In the genomic region with DNA sequence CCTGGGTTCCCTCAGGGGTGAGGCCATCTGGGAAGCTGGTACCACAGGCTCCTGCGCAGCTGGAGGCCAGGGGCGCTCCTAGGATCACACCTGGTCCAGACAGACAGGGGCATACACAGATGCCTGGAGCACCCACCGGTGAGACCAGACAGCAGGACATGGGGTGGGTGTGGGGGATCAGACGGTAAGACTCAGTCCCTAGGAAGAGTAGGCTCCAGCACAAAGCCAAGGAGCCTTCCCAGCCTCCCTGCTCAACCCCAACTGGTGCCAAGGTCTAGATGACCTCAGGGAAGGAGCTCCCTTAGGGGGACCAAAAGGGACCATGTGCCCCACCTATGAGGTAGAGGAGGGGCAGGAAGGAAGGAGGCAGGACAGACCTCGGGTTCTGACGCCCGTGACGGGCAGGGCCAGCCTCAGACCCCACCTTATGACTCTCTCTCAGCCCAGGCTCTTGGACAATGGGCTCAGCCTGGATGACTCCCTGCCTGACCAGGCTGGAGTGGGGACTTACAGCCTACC, we compare ENCODE assay signal across 17 cellular contexts. TPM values are rescaled to one million over a fixed set of nuclear protein-coding genes. Genes with fewer than 3 reads are reported as not detected.
A peak's percentile ranks its signal among the peaks of the same experiment; 100 is the strongest.
DNase-seq lines count a peak whose midpoint lies in the region; ATAC-seq and TF ChIP-seq lines count a peak whose summit lies in the region.
"Had no signal": no experiment of that assay in that cellular context is flagged by ENCODE, and none has a peak within 500 bp of the region (broad histone marks: within the 10 kb centered on the region; RNA-seq: fewer than 3 reads in every experiment).

No MANE protein-coding gene starts in this region.

- peaks cover 7 to 17% of the 10 kb centered on the region in 2 donors for H3K36me3 Mint-ChIP-seq in stimulated activated naive B cell treated with anti-CD40 and anti-IgM and Interleukin-4, amounts not matched to agents 10 μg/mL and 1 μg/mL and 100 μg/mL, for 72 hours
- H3K36me3 Mint-ChIP-seq: CD14-positive monocyte, IgD-negative memory B cell had no signal

- ATAC-seq in Right ventricle myocardium superior (ENCODE audit: poor library complexity) (no peak), left cardiac atrium (no peak)
- ATAC-seq in stimulated activated naive B cell treated with anti-CD40 and anti-IgM and Interleukin-4, amounts not matched to agents 10 μg/mL and 1 μg/mL and 100 μg/mL, for 72 hours (replicated peaks) = no peak

- H3K27me3 Mint-ChIP-seq in stimulated activated naive B cell treated with anti-CD40 and anti-IgM and Interleukin-4, amounts not matched to agents 10 μg/mL and 1 μg/mL and 100 μg/mL, for 72 hours = no peaks in the 10 kb centered on the region
- H3K27me3 Mint-ChIP-seq: IgD-negative memory B cell had no signal

- H3K4me1 Mint-ChIP-seq in stimulated activated naive B cell treated with anti-CD40 and anti-IgM and Interleukin-4, amounts not matched to agents 10 μg/mL and 1 μg/mL and 100 μg/mL, for 72 hours = peaks cover 23 to 40% of the 10 kb centered on the region in 2 donors

- H3K9me3 ChIP-seq in iPS-18c (ENCODE audit: control insufficient read depth, insufficient read depth, low read length) = no peaks in the 10 kb centered on the region
- H3K9me3 ChIP-seq: Caco-2, HAP-1, SJSA1 had no signal

- no peaks in the 10 kb centered on the region for H3K9me3 Mint-ChIP-seq in stimulated activated naive B cell treated with anti-CD40 and anti-IgM and Interleukin-4, amounts not matched to agents 10 μg/mL and 1 μg/mL and 100 μg/mL, for 72 hours
- H3K9me3 Mint-ChIP-seq: CD14-positive monocyte, IgD-negative memory B cell had no signal

- DNase-seq in Right ventricle myocardium superior = peak; percentile 18
- no peak for DNase-seq in left cardiac atrium
- DNase-seq in GM20000 (ENCODE audit: low spot score) = peak; percentile 12
- DNase-seq in stimulated activated naive B cell treated with anti-CD40 and anti-IgM and Interleukin-4, amounts not matched to agents 10 μg/mL and 1 μg/mL and 100 μg/mL, for 72 hours = no peak
- no peak for DNase-seq in NCI-H69 (lab: John Stamatoyannopoulos, UW)
- DNase-seq in GF-D8 (lab: John Stamatoyannopoulos, UW) = no peak
- no peak for DNase-seq in NCI-H1105 treated with DMSO at 0.1 percent for 48 hours (lab: John Stamatoyannopoulos, UW)
- DNase-seq: MV-4-11, NCI-H2081 treated with DMSO at 0.1 percent for 48 hours, NCI-H524 treated with DMSO at 0.1 percent for 48 hours, OCI-M1 had no signal

- peak overlapping the region; percentile 3; the same call in 1 of the 2 replicates for H3K4me3 ChIP-seq in iPS-18c (ENCODE audit: insufficient read depth, low read depth, low read length)
- H3K4me3 ChIP-seq: HAP-1, SJSA1 had no signal

- intact Hi-C loops in Right ventricle myocardium superior (cut with DNase I) (loop anchor here (5.0 kb wide), 1 partner anchor 370 kb away; a partner anchor contains a TSS), left cardiac atrium (cut with DNase I) (loop anchor here (2.0 to 10.0 kb wide), 3 partner anchors 117 to 370 kb away; a partner anchor contains a TSS)

- no peak for TF ChIP-seq CTCF in GM20000 (IDR thresholded peaks at IDR 0.05; ENCODE audit: extremely low read depth, missing control alignments)

- H3K4me3 Mint-ChIP-seq in stimulated activated naive B cell treated with anti-CD40 and anti-IgM and Interleukin-4, amounts not matched to agents 10 μg/mL and 1 μg/mL and 100 μg/mL, for 72 hours = no peak overlapping the region
- H3K4me3 Mint-ChIP-seq: CD14-positive monocyte, IgD-negative memory B cell had no signal

- H3K27ac Mint-ChIP-seq in stimulated activated naive B cell treated with anti-CD40 and anti-IgM and Interleukin-4, amounts not matched to agents 10 μg/mL and 1 μg/mL and 100 μg/mL, for 72 hours = peak overlapping the region; percentile 42

RNA-seq across cellular contexts. Expression of a gene that starts 0.6 kb away (rescaled TPM):
- total RNA-seq in Right ventricle myocardium superior = not detected
- not detected for total RNA-seq in left cardiac atrium
- total RNA-seq: SJSA1 had no signal

RNA-seq across cellular contexts. Expression of a gene that starts 7.6 kb away (rescaled TPM):
- total RNA-seq in Right ventricle myocardium superior (1.5 TPM), left cardiac atrium (1 to 10 TPM; 1.6 to 2.4 TPM)

RNA-seq across cellular contexts. Expression of a gene that starts 21.3 kb away (rescaled TPM):
- total RNA-seq in Right ventricle myocardium superior (6.4 TPM), left cardiac atrium (1 to 10 TPM; 1.6 to 2.3 TPM)
- total RNA-seq: SJSA1 had no signal

Comparison
In these comparisons a context has a peak if more than half of its experiments do, and no peak if none do; other contexts are left out.
1. DNase-seq: peak in Right ventricle myocardium superior (single experiment) and GM20000 (single experiment); none in left cardiac atrium (single experiment), stimulated activated naive B cell treated with anti-CD40 and anti-IgM and Interleukin-4, amounts not matched to agents 10 μg/mL and 1 μg/mL and 100 μg/mL, for 72 hours (single experiment), NCI-H69 (single experiment), GF-D8 (single experiment) and NCI-H1105 treated with DMSO at 0.1 percent for 48 hours (single experiment).